8 cellular contexts compared by ENCODE assay signal in the genomic region with DNA sequence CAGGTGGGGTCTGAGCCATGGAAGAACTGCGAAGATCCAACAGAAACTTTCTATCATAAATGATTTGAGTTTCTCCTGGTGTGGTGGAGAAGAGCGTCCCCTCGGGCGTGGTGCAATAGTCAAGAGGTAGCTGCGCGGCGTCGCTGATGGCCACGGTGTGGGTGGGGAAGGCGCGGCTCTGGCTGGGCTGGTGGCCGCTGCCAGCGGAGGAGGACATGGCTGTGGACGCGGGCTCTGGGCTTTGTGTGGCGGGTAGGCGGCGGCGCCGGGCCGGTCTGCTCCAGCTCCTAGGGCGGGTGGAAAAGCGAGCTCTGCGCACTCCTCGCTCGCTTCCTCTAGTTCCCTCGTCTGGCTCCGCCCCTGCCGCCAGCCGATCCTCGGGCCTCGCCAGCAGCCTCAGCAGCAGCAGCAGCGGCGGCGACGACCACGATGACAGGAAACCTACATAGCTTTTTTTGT. TPM values are rescaled to one million over a fixed set of nuclear protein-coding genes. Genes with fewer than 3 reads are reported as not detected.
DNase-seq lines count a peak whose midpoint lies in the region; ATAC-seq and TF ChIP-seq lines count a peak whose summit lies in the region.

No MANE protein-coding gene starts in this region.

- H3K9me3 Mint-ChIP-seq in CD14-positive monocyte (peaks cover 0 to under 1% (median 0%) of the 10 kb centered on the region in 7 donors), natural killer cell (no peaks in the 10 kb centered on the region)
- no peaks in the 10 kb centered on the region for H3K9me3 Mint-ChIP-seq in activated T-helper 17 cell treated with anti-CD3 and anti-CD28 coated beads, Interleukin-2, amount 50 U/mL, for 72 hours
- no peaks in the 10 kb centered on the region for H3K9me3 Mint-ChIP-seq in stimulated activated memory B cell treated with anti-CD40 and anti-IgM and Interleukin-4, amounts not matched to agents 10 μg/mL and 1 μg/mL and 100 μg/mL, for 72 hours

- H3K27me3 ChIP-seq in HUES48 (ENCODE audit: control insufficient read depth, insufficient read depth, low read length), result peaks cover 31% of the 10 kb centered on the region
- H3K27me3 ChIP-seq in PC-9 (ENCODE audit: insufficient read depth, low read depth), result peaks cover 12% of the 10 kb centered on the region

- peaks cover 4% of the 10 kb centered on the region; the same call in 1 of the 2 replicates for H3K36me3 ChIP-seq in HUES48 (ENCODE audit: control insufficient read depth, insufficient read depth, low read length)
- H3K36me3 ChIP-seq in PC-9 (ENCODE audit: low read depth), result no peaks in the 10 kb centered on the region

- intact Hi-C loops in CD14-positive monocyte (cut with micrococcal nuclease), result no loop called here
- intact Hi-C loops in PC-9 (cut with micrococcal nuclease; ENCODE audit: unreplicated experiment), result no loop called here
- intact Hi-C loops in natural killer cell (cut with micrococcal nuclease), result loop anchor here (2.0 kb wide), 1 partner anchor 28 kb away; no protein-coding TSS in a partner anchor

- H3K4me3 Mint-ChIP-seq in CD14-positive monocyte, result peak overlapping the region; percentile 84 to 90
- H3K4me3 Mint-ChIP-seq in activated T-helper 17 cell treated with anti-CD3 and anti-CD28 coated beads, Interleukin-2, amount 50 U/mL, for 72 hours, result peak overlapping the region; percentile 76
- H3K4me3 Mint-ChIP-seq in natural killer cell, result peak overlapping the region; percentile 87
- H3K4me3 Mint-ChIP-seq in stimulated activated memory B cell treated with anti-CD40 and anti-IgM and Interleukin-4, amounts not matched to agents 10 μg/mL and 1 μg/mL and 100 μg/mL, for 72 hours, result peak overlapping the region; percentile 80

- H3K4me1 Mint-ChIP-seq in CD14-positive monocyte (peaks cover 20% of the 10 kb centered on the region), natural killer cell (peaks cover 38 to 41% of the 10 kb centered on the region in 2 donors)
- H3K4me1 Mint-ChIP-seq in activated T-helper 17 cell treated with anti-CD3 and anti-CD28 coated beads, Interleukin-2, amount 50 U/mL, for 72 hours, result peaks cover 16% of the 10 kb centered on the region
- H3K4me1 Mint-ChIP-seq in stimulated activated memory B cell treated with anti-CD40 and anti-IgM and Interleukin-4, amounts not matched to agents 10 μg/mL and 1 μg/mL and 100 μg/mL, for 72 hours, result peaks cover 29% of the 10 kb centered on the region

- H3K9me3 ChIP-seq in HUES48 (ENCODE audit: control insufficient read depth, insufficient read depth, low read length), result no peaks in the 10 kb centered on the region
- H3K9me3 ChIP-seq in PC-9 (ENCODE audit: insufficient read depth, low read depth), result no peaks in the 10 kb centered on the region

- H3K9ac ChIP-seq in HUES48 (ENCODE audit: low read depth, low read length), result peak overlapping the region; percentile 37

- H3K27me3 Mint-ChIP-seq in CD14-positive monocyte (ENCODE audit: low read depth in 3 of 3), result peaks cover 43 to 59% (median 55%) of the 10 kb centered on the region in 3 donors
- H3K27me3 Mint-ChIP-seq in activated T-helper 17 cell treated with anti-CD3 and anti-CD28 coated beads, Interleukin-2, amount 50 U/mL, for 72 hours, result peaks cover 8% of the 10 kb centered on the region
- H3K27me3 Mint-ChIP-seq in natural killer cell (ENCODE audit: low read depth in 2 of 2), result no peaks in the 10 kb centered on the region
- H3K27me3 Mint-ChIP-seq in stimulated activated memory B cell treated with anti-CD40 and anti-IgM and Interleukin-4, amounts not matched to agents 10 μg/mL and 1 μg/mL and 100 μg/mL, for 72 hours, result no peaks in the 10 kb centered on the region

- no peaks in the 10 kb centered on the region for H3K9me2 ChIP-seq in PC-9 (ENCODE audit: insufficient read depth)

- POLR2A ChIA-PET in PC-9 (lab: Charles Lee; ENCODE audit: unreplicated experiment), result interaction anchor here (0.6 kb wide), 1 partner anchor 416 kb away, joined by 3 read pairs; no protein-coding TSS in a partner anchor

- H3K4me2 ChIP-seq in PC-9, result peak overlapping the region; percentile 66

- H3K4me1 ChIP-seq in HUES48 (ENCODE audit: control insufficient read depth, insufficient read depth, low read length) (peaks cover 31% of the 10 kb centered on the region), PC-9 (replicated peaks; ENCODE audit: insufficient read depth) (no peaks in the 10 kb centered on the region)

- ATAC-seq in GM19438 (IDR thresholded peaks at IDR 0.05; ENCODE audit: low read depth, unreplicated experiment), result peak; percentile 82
- peak; percentile 100 for ATAC-seq in activated T-helper 17 cell treated with anti-CD3 and anti-CD28 coated beads, Interleukin-2, amount 50 U/mL, for 72 hours (replicated peaks)
- ATAC-seq in natural killer cell, result peak; percentile 97 to 98 (median 97)
- peak; percentile 95 for ATAC-seq in stimulated activated memory B cell treated with anti-CD40 and anti-IgM and Interleukin-4, amounts not matched to agents 10 μg/mL and 1 μg/mL and 100 μg/mL, for 72 hours

- no TSS peak for BruUV-seq in PC-9 (replicated peaks; lab: Mats Ljungman, UMichigan)

- TF ChIP-seq CTCF in CD14-positive monocyte (IDR thresholded peaks at IDR 0.05) (no peak), PC-9 (conservative IDR thresholded peaks at IDR 0.05) (no peak), natural killer cell (IDR thresholded peaks at IDR 0.05) (no peak)

- peak; percentile 73 for DNase-seq in CD14-positive monocyte (ENCODE audit: low spot score)
- DNase-seq in PC-9, result peak; percentile 35 to 68
- DNase-seq in fibroblast of peridontal ligament (ENCODE audit: extremely low read depth), result peak; percentile 58
- DNase-seq in natural killer cell, result peak; percentile 66

- H3K36me3 Mint-ChIP-seq in CD14-positive monocyte (no peaks in the 10 kb centered on the region), natural killer cell (no peaks in the 10 kb centered on the region)
- no peaks in the 10 kb centered on the region for H3K36me3 Mint-ChIP-seq in activated T-helper 17 cell treated with anti-CD3 and anti-CD28 coated beads, Interleukin-2, amount 50 U/mL, for 72 hours (ENCODE audit: low read depth)
- H3K36me3 Mint-ChIP-seq in stimulated activated memory B cell treated with anti-CD40 and anti-IgM and Interleukin-4, amounts not matched to agents 10 μg/mL and 1 μg/mL and 100 μg/mL, for 72 hours, result no peaks in the 10 kb centered on the region

- H3K27ac Mint-ChIP-seq in CD14-positive monocyte (peak overlapping the region in 1 of 7 donors; percentile 63), natural killer cell (peak overlapping the region; percentile 65 to 86)
- peak overlapping the region; percentile 18 for H3K27ac Mint-ChIP-seq in activated T-helper 17 cell treated with anti-CD3 and anti-CD28 coated beads, Interleukin-2, amount 50 U/mL, for 72 hours
- peak overlapping the region; percentile 70 for H3K27ac Mint-ChIP-seq in stimulated activated memory B cell treated with anti-CD40 and anti-IgM and Interleukin-4, amounts not matched to agents 10 μg/mL and 1 μg/mL and 100 μg/mL, for 72 hours

- H2AFZ ChIP-seq in PC-9, result no peak overlapping the region

- no peaks in the 10 kb centered on the region for H3K79me2 ChIP-seq in PC-9 (ENCODE audit: low read depth)

- no peak overlapping the region for H3K27ac ChIP-seq in HUES48 (ENCODE audit: low read depth, low read length)
- no peak overlapping the region for H3K27ac ChIP-seq in PC-9

- no peaks in the 10 kb centered on the region for H3F3A ChIP-seq in PC-9 (ENCODE audit: insufficient read depth, low read depth)

- CTCF ChIA-PET in PC-9 (lab: Charles Lee), result no interaction called here

- H4K20me1 ChIP-seq in PC-9 (ENCODE audit: insufficient read depth), result no peaks in the 10 kb centered on the region

- H3K4me3 ChIP-seq in HUES48 (ENCODE audit: low read depth, low read length) (peak overlapping the region; percentile 64), PC-9 (peak overlapping the region; percentile 41; the same call in 1 of the 2 replicates)

RNA-seq across cellular contexts. Expression of a gene that starts 5.9 kb away (rescaled TPM):
- polyA plus RNA-seq in CD14-positive monocyte, result not detected
- total RNA-seq in PC-9 (2021) (1.7 and 2.4 TPM in 2 replicates), natural killer cell (10 to 100 TPM; 20.0 to 22.5 (median 20.1) TPM)
- 10 to 100 TPM in 1 of 2 donors, 1 to 10 TPM in 1; 9.5 to 10.9 TPM for total RNA-seq in activated T-helper 17 cell treated with anti-CD3 and anti-CD28 coated beads, Interleukin-2, amount 50 U/mL, for 72 hours

RNA-seq across cellular contexts. Expression of a gene that starts 32.7 kb away (rescaled TPM):
- polyA plus RNA-seq in CD14-positive monocyte, result 10 to 100 TPM; 15.9 to 22.0 TPM
- total RNA-seq in PC-9 (2021) (17.7 and 23.7 TPM in 2 replicates), natural killer cell (10 to 100 TPM; 24.9 to 26.2 (median 26.1) TPM)
- 10 to 100 TPM; 43.4 to 61.7 TPM for total RNA-seq in activated T-helper 17 cell treated with anti-CD3 and anti-CD28 coated beads, Interleukin-2, amount 50 U/mL, for 72 hours

RNA-seq across cellular contexts. Expression of a gene that starts 32.7 kb away (rescaled TPM):
- 10 to 100 TPM in 1 of 2 donors, 1 to 10 TPM in 1; 7.8 to 11.2 TPM for polyA plus RNA-seq in CD14-positive monocyte
- 22.7 and 23.0 TPM in 2 replicates for total RNA-seq in PC-9 (2021)
- 10 to 100 TPM; 18.7 to 21.4 TPM for total RNA-seq in activated T-helper 17 cell treated with anti-CD3 and anti-CD28 coated beads, Interleukin-2, amount 50 U/mL, for 72 hours
- 10 to 100 TPM; 29.4 to 43.9 (median 29.4) TPM for total RNA-seq in natural killer cell
